In the genomic region with DNA sequence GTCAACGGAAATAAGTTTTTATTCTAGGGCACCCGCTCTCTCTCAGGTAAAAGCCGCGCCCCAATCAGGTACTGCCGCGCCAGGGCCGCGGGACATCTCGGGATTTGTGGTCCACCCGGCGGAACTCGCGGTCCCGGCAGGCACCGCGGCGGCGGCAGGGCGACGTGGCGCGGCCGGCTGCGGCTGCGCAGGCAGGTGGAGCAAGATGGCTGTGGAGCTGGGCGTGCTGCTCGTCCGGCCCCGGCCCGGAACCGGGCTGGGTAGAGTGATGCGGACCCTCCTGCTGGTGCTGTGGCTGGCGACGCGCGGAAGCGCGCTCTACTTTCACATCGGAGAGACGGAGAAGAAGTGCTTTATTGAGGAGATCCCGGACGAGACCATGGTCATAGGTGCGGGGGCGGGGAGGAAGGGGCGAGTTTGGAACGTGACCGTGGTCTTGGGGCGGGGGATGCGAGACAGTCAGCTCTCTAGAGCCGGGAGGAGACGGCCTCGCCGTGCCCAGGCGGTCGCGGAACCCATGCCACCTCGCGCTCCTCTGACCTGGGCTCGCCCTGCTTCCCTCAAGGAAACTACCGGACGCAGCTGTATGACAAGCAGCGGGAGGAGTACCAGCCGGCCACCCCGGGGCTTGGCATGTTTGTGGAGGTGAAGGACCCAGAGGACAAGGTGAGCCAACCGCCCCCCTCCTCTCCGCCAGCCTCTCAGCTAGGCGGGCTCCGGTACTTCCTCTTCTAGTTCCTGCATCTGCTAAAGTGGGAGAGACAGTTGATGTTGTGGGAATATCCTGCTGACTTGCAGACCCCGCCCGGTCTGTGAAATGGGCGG, we compare ENCODE assay signal across 8 cellular contexts. TPM values are rescaled to one million over a fixed set of nuclear protein-coding genes. Genes with fewer than 3 reads are reported as not detected.
DNase-seq lines count a peak whose midpoint lies in the region; ATAC-seq, FAIRE-seq and TF ChIP-seq lines count a peak whose summit lies in the region.

A gene (plus strand): TSS at position 194 of the 825 bp plus-strand sequence. CDS start 12 bp downstream, at position 206.

- peak in 3 of 4 donors; percentile 77 to 92 (median 87) for TF ChIP-seq POLR2A in esophagus squamous epithelium (IDR thresholded peaks at IDR 0.05)

- peak in 4 of 6 experiments; percentile 20 to 45 (median 34) for TF ChIP-seq CTCF in esophagus squamous epithelium (IDR thresholded peaks at IDR 0.05)

- DNase-seq in DMS 273 (lab: John Stamatoyannopoulos, UW; ENCODE audit: unreplicated experiment) = peak; percentile 94
- peak in 69 of 76 experiments; percentile 6 to 77 (median 59) for DNase-seq in HUDEP-2 (lab: John Stamatoyannopoulos, UW; ENCODE audit: unreplicated experiment in 76 of 76)
- peak; percentile 67 for DNase-seq in RCC 7860 (ENCODE audit: low spot score)
- peak; percentile 86 for DNase-seq in activated T-helper 1 cell treated with Interleukin-2 at 50 U/mL for 16 hours (ENCODE audit: low read depth)
- peak; percentile 58 for DNase-seq in esophagus squamous epithelium (lab: John Stamatoyannopoulos, UW)
- peak; percentile 80 for DNase-seq in myocyte (ENCODE audit: low read depth)
- peak; percentile 68 to 88 for DNase-seq in stimulated activated CD8-positive, alpha-beta memory T cell treated with anti-CD3 and anti-CD28 coated beads, Interleukin-7, amount 100 ng/mL, for 4 hours (ENCODE audit: low read depth in 2 of 2)

- 0 to 2% methylated on average over 7 to 25 of the region's 71 CpGs for WGBS in esophagus squamous epithelium, 2 donors

- H3K27ac ChIP-seq in esophagus squamous epithelium = peak within 1 kb of the TSS; percentile 77 to 92 (median 89)

- no peak for FAIRE-seq in RCC 7860 (lab: Jason Lieb, UNC)

- peaks cover 18 to 37% (median 35%) of the 10 kb centered on the region in 3 donors for H3K36me3 ChIP-seq in esophagus squamous epithelium

- H3K4me1 ChIP-seq in esophagus squamous epithelium = peaks cover 9 to 24% (median 11%) of the 10 kb centered on the region in 3 donors

- ATAC-seq in GM21367 (IDR thresholded peaks at IDR 0.05; ENCODE audit: unreplicated experiment) = peak; percentile 86

- peak within 1 kb of the TSS; percentile 81 to 92 (median 82) for H3K4me3 ChIP-seq in esophagus squamous epithelium

- H3K9me3 ChIP-seq in esophagus squamous epithelium = no peaks in the 10 kb centered on the region

- intact Hi-C loops in esophagus squamous epithelium (cut with DNase I) = no loop called here

- H3K27me3 ChIP-seq in esophagus squamous epithelium = peaks cover 0 to 27% (median 0%) of the 10 kb centered on the region in 4 donors

RNA-seq across cellular contexts. Expression of the gene that starts here (rescaled TPM):
- total RNA-seq in esophagus squamous epithelium (100 to 1,000 TPM in 3 of 4 donors, 10 to 100 TPM in 1; 96.5 to 141 (median 119) TPM), myocyte (125 and 146 TPM in 2 replicates)
- 602 TPM for polyA plus RNA-seq in myocyte (2012)

Comparison
In these comparisons a context has a peak if more than half of its experiments do, and no peak if none do; other contexts are left out.
1. Peak in every context shown above with its lines: DNase-seq, ATAC-seq, H3K4me3 ChIP-seq and H3K27ac ChIP-seq.